ENCODE assay signal across 8 cellular contexts in the genomic region with DNA sequence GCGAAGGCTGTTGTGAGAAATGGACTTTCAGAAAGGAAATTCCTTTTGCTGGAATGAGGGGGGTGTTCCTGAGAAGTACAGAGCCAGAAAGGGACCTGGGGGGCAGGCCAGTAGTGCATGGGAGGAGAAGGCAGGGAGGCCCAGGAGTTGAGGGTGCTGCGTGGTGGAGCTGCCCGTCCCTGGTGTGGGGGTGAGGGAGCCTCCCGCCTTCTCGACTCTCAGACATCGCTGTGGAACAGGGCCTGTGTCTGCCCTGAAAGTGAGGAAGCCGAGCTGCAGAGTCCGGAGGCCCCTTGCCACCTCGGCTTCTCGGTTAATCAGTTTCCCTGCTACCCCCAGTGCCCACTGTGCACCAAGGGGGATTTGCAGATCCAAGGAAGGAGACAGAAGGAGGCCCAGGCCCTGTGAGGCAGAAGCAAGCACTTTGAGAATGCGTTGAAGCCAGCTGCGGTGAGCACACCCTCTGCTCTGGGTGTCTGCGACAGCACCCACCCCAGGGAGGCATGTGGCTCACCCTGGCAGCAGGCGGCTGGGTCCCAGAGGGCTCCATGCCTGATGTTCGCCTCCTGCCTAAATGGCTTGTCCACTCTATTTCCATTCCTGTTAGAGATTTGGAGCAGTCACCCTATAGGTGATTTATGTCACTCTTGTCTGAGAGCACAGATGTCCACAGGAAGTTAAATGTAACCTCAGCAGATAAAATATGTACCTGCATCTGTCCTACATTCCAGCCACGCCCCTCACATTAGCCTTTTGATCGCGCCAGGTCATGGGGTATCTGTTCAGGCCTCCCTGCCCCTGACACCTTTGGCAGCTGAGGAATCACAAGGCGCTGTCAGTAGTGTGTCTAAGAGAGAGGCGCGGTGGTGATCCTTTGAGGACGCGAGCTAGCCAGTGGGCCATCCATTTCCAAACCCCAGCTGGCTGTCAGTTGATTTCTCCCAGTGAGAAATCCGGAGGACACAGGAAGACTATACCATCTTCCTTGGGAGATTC. TPM values are rescaled to one million over a fixed set of nuclear protein-coding genes. Genes with fewer than 3 reads are reported as not detected.
DNase-seq lines count a peak whose midpoint lies in the region; ATAC-seq and TF ChIP-seq lines count a peak whose summit lies in the region.

No MANE protein-coding gene starts in this region.

- peaks cover 5% of the 10 kb centered on the region for H4K20me1 ChIP-seq in osteoblast (ENCODE audit: insufficient read depth, low read length)

- H3K9me3 ChIP-seq in osteoblast (ENCODE audit: low read depth, low read length), result no peaks in the 10 kb centered on the region

- H3K36me3 Mint-ChIP-seq in CD14-positive monocyte, result peaks cover 33 to 53% of the 10 kb centered on the region in 2 donors
- peaks cover 24% of the 10 kb centered on the region for H3K36me3 Mint-ChIP-seq in T-cell

- H3K9me3 Mint-ChIP-seq in CD14-positive monocyte (no peaks in the 10 kb centered on the region), T-cell (no peaks in the 10 kb centered on the region)

- H2AFZ ChIP-seq in osteoblast (ENCODE audit: low read length), result peak overlapping the region; percentile 19

- peaks cover 48% of the 10 kb centered on the region for H3K4me1 Mint-ChIP-seq in CD14-positive monocyte
- H3K4me1 Mint-ChIP-seq in T-cell, result peaks cover 60 to 81% (median 81%) of the 10 kb centered on the region in 3 donors

- intact Hi-C loops in CD14-positive monocyte (cut with micrococcal nuclease), result loop anchor here in 1 of 2 donors (2.0 kb wide), 1 partner anchor 26 kb away; no protein-coding TSS in a partner anchor

- H3K27ac ChIP-seq in osteoblast (ENCODE audit: low read depth, low read length), result peak overlapping the region; percentile 99

- peaks cover 86% of the 10 kb centered on the region for H3K79me2 ChIP-seq in osteoblast (ENCODE audit: insufficient read depth, low read length)

- no peaks in the 10 kb centered on the region for H3K27me3 ChIP-seq in osteoblast (ENCODE audit: insufficient read depth, low read length)

- H3K27ac Mint-ChIP-seq in CD14-positive monocyte (peak overlapping the region; percentile 90 to 99 (median 97)), T-cell (peak overlapping the region; percentile 46 to 72)

- POLR2A ChIA-PET in T-cell (lab: Charles Lee), result no interaction called here

- H3K4me2 ChIP-seq in osteoblast (ENCODE audit: insufficient read depth, low read length), result peak overlapping the region; percentile 86

- peaks cover 35% of the 10 kb centered on the region for H3K4me1 ChIP-seq in osteoblast (ENCODE audit: insufficient read depth, low read length)

- H3K27me3 Mint-ChIP-seq in CD14-positive monocyte (ENCODE audit: low read depth in 3 of 3) (no peaks in the 10 kb centered on the region), T-cell (no peaks in the 10 kb centered on the region)

- no peak for DNase-seq in CD14-positive monocyte (ENCODE audit: low spot score)
- DNase-seq in T-cell, result no peak
- DNase-seq in fibroblast of mammary gland (ENCODE audit: low read depth), result peak; percentile 28
- DNase-seq in osteoblast (ENCODE audit: insufficient read length, low spot score, missing footprints), result peak; percentile 95
- no peak for DNase-seq in NCI-H2029 (lab: John Stamatoyannopoulos, UW)

- peak in 2 of 4 experiments; percentile 14 to 24 for ATAC-seq in T-cell (replicated peaks in 1 of 4)
- ATAC-seq in GM21515 (IDR thresholded peaks at IDR 0.05; ENCODE audit: unreplicated experiment), result no peak
- ATAC-seq in HG02798 (IDR thresholded peaks at IDR 0.05; ENCODE audit: poor library complexity, unreplicated experiment), result no peak
- ATAC-seq in HG02610 (IDR thresholded peaks at IDR 0.05; ENCODE audit: unreplicated experiment), result no peak

- TF ChIP-seq CTCF in CD14-positive monocyte (IDR thresholded peaks at IDR 0.05) (no peak), fibroblast of mammary gland (conservative IDR thresholded peaks at IDR 0.05; ENCODE audit: control insufficient read depth, insufficient read depth, low read depth, low read length) (no peak), osteoblast (IDR thresholded peaks at IDR 0.05; ENCODE audit: extremely low read depth, low read depth, low read length) (no peak)

- H3K4me3 Mint-ChIP-seq in CD14-positive monocyte, result peak overlapping the region; percentile 73 to 89
- peak overlapping the region in 2 of 3 donors; percentile 49 to 52 for H3K4me3 Mint-ChIP-seq in T-cell

- peaks cover 35% of the 10 kb centered on the region for H3K36me3 ChIP-seq in osteoblast (ENCODE audit: insufficient read depth, low read length)

- H3K4me3 ChIP-seq in fibroblast of mammary gland (ENCODE audit: control insufficient read depth, low read depth, low read length) (peak overlapping the region; percentile 69), osteoblast (ENCODE audit: insufficient read depth, low read length) (peak overlapping the region; percentile 76)

- CTCF ChIA-PET in T-cell (lab: Charles Lee), result interaction anchor here in 1 of 2 donors (0.6 to 1.0 kb wide), 2 partner anchors 14 to 18 kb away, joined by 3 to 6 read pairs; no protein-coding TSS in a partner anchor

RNA-seq across cellular contexts. Expression of a gene that starts 28.3 kb away (rescaled TPM):
- polyA plus RNA-seq in CD14-positive monocyte, result 10 to 100 TPM; 42.0 to 49.4 TPM
- total RNA-seq in T-cell, result 10 to 100 TPM; 60.2 to 91.7 (median 79.2) TPM
- 42.7 and 50.3 TPM in 2 replicates for total RNA-seq in osteoblast

RNA-seq across cellular contexts. Expression of a gene that starts 31.2 kb away (rescaled TPM):
- polyA plus RNA-seq in CD14-positive monocyte, result 1 to 10 TPM; 5.1 to 6.3 TPM
- total RNA-seq in T-cell (10 to 100 TPM; 11.8 to 21.0 (median 17.3) TPM), osteoblast (9.7 and 13.4 TPM in 2 replicates)

RNA-seq across cellular contexts. Expression of a gene that starts 32.1 kb away (rescaled TPM):
- polyA plus RNA-seq in CD14-positive monocyte, result 1 to 10 TPM; 4.6 to 5.6 TPM
- total RNA-seq in T-cell, result 10 to 100 TPM; 11.6 to 14.9 (median 13.8) TPM
- 10.1 and 10.6 TPM in 2 replicates for total RNA-seq in osteoblast

RNA-seq across cellular contexts. Expression of a gene that starts 50.0 kb away (rescaled TPM):
- polyA plus RNA-seq in CD14-positive monocyte, result under 1 TPM in 1 of 2 donors, not detected in 1; 0.83 TPM
- total RNA-seq in T-cell, result not detected
- total RNA-seq in osteoblast, result not detected in 2 replicates

Comparison
In these comparisons a context has a peak if more than half of its experiments do, and no peak if none do; other contexts are left out.
1. DNase-seq: peak in fibroblast of mammary gland (single experiment) and osteoblast (single experiment); none in CD14-positive monocyte (single experiment), T-cell (0 of 34) and NCI-H2029 (single experiment).